ENCODE assay signal across 8 cellular contexts in genomic region chr11:76919887-76920746, GRCh38. TPM values are rescaled to one million over a fixed set of nuclear protein-coding genes. Genes with fewer than 3 reads are reported as not detected.
DNase-seq lines count a peak whose midpoint lies in the region; ATAC-seq and TF ChIP-seq lines count a peak whose summit lies in the region.

No MANE protein-coding gene starts in this region.

- peak; percentile 87 for TF ChIP-seq RAD21 in liver (IDR thresholded peaks at IDR 0.05)

- H3K4me1 ChIP-seq in liver (ENCODE audit: control insufficient read depth in 4 of 4, insufficient read depth in 4 of 4, low read length in 3 of 4): peaks cover 0 to 18% (median 9%) of the 10 kb centered on the region in 4 donors

- no peaks in the 10 kb centered on the region for H3K9me3 ChIP-seq in liver (ENCODE audit: control insufficient read depth in 4 of 4, low read length in 3 of 4)

- ATAC-seq in HG03521 (IDR thresholded peaks at IDR 0.05; ENCODE audit: unreplicated experiment) (peak; percentile 58), GM21528 (IDR thresholded peaks at IDR 0.05; ENCODE audit: low FRiP score, unreplicated experiment) (no peak)

- no peaks in the 10 kb centered on the region for H3K36me3 ChIP-seq in liver (ENCODE audit: control insufficient read depth in 4 of 4, insufficient read depth in 3 of 4, low read depth in 1 of 4, low read length in 3 of 4)

- 27% methylated on average over 7 of the region's 7 CpGs for WGBS in liver

- H3K27me3 ChIP-seq in liver (ENCODE audit: control insufficient read depth in 4 of 4, insufficient read depth in 4 of 4, low read length in 3 of 4): no peaks in the 10 kb centered on the region

- no peak overlapping the region for H3K9ac ChIP-seq in liver (ENCODE audit: low read depth in 1 of 2, low read length in 2 of 2)

- H3K27ac ChIP-seq in liver (ENCODE audit: low read depth in 1 of 2, low read length in 2 of 2): peak overlapping the region in 1 of 2 donors; percentile 32

- peak overlapping the region in 2 of 3 donors; percentile 13 to 28 for H3K4me3 ChIP-seq in liver (ENCODE audit: low read depth in 1 of 3, low read length in 3 of 3)

- peak; percentile 82 for TF ChIP-seq CTCF in GM12873 (IDR thresholded peaks at IDR 0.05; ENCODE audit: insufficient read depth, low read depth, low read length, missing control alignments)
- TF ChIP-seq CTCF in liver (IDR thresholded peaks at IDR 0.05; ENCODE audit: low read depth, low read length, missing input control): peak; percentile 89

- peak; percentile 94 for DNase-seq in NCI-H69 (lab: John Stamatoyannopoulos, UW)
- peak; percentile 42 for DNase-seq in activated CD4-positive, alpha-beta T cell treated with anti-CD3 and anti-CD28 coated beads, Interleukin-2, amount 50 U/mL, for 1 hour
- DNase-seq in dedifferentiated amniotic fluid mesenchymal stem cell (ENCODE audit: extremely low spot score): peak; percentile 89
- peak; percentile 67 for DNase-seq in stimulated activated CD4-positive, alpha-beta T cell treated with anti-CD3 and anti-CD28 coated beads, Interleukin-4, amount 100 ng/mL, for 24 hours

TF ChIP-seq in liver, 16 proteins besides CTCF, POLR2A, EP300 and RAD21:
- peak; percentile 7 for TF ChIP-seq FOXA2 (IDR thresholded peaks at IDR 0.05)
- TF ChIP-seq JUND (IDR thresholded peaks at IDR 0.05): peak in 1 of 2 donors; percentile 3
- TF ChIP-seq RXRA (IDR thresholded peaks at IDR 0.05): no peak
TF ChIP-seq in liver: peak in this region for 2.

RNA-seq across cellular contexts. Expression of gene ACER3, which starts 59.4 kb away (rescaled TPM):
- total RNA-seq in liver: 1 to 10 TPM; 3.9 to 5.9 TPM
- 1 to 10 TPM; 1.9 to 4.5 TPM for polyA plus RNA-seq in liver

Comparison
In these comparisons a context has a peak if more than half of its experiments do, and no peak if none do; other contexts are left out.
1. DNase-seq: peak in every context shown above with its lines; median percentile 94 in NCI-H69; 89 in dedifferentiated amniotic fluid mesenchymal stem cell; 67 in stimulated activated CD4-positive, alpha-beta T cell treated with anti-CD3 and anti-CD28 coated beads, Interleukin-4, amount 100 ng/mL, for 24 hours; 42 in activated CD4-positive, alpha-beta T cell treated with anti-CD3 and anti-CD28 coated beads, Interleukin-2, amount 50 U/mL, for 1 hour.